In the genomic region with DNA sequence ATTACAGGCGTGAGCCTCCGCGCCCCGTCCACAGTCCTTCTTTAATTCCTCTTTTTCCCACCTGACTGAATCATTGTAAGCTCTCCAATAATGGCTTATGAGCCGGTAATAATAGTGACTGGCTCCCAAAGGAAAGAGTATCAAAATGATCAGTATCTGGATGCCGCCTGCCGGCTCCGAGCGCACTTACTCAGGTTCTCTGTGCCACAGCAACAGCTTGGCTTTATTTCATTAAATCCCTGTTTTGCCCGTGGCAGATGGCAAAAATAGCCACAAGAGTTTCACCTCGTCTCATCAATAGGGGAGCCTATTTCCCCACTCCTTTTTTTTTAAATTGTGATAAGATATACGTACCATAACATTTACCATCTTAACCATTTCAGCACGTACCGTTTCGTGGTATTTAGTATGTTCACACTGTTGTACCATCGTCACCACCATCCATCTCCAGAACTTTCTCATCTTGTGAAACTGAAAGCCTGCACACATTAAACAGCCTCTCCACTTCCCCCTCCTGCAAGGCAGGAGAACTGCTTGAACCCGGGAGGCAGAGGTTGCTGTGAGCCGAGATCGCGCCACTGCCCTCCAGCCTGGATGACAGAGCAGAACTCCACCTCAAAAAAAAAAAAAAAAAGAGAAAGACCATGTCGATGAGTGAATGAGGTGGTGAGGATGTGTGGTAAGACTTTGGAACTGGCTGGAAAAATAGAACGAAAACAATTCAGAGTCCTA, we compare ENCODE assay signal across 23 cellular contexts.
DNase-seq lines count a peak whose midpoint lies in the region; ATAC-seq, FAIRE-seq and TF ChIP-seq lines count a peak whose summit lies in the region.
"Had no signal": no experiment of that assay in that cellular context is flagged by ENCODE, and none has a peak within 500 bp of the region (broad histone marks: within the 10 kb centered on the region; RNA-seq: fewer than 3 reads in every experiment).

No MANE protein-coding gene starts in this region.

- H3K27ac Mint-ChIP-seq in activated CD4-positive, alpha-beta T cell treated with anti-CD3 and anti-CD28 coated beads for 36 hours, result no peak overlapping the region
- no peak overlapping the region for H3K27ac Mint-ChIP-seq in activated CD4-positive, alpha-beta T cell treated with anti-CD3 and anti-CD28 coated beads, Interleukin-2, amount 10 ng/mL, durations not matched to agents 7 days and 5 days
- H3K27ac Mint-ChIP-seq in stimulated activated effector memory CD8-positive, alpha-beta T cell treated with anti-CD3 and anti-CD28 coated beads, Interleukin-12 subunit alpha, Interleukin-12 subunit beta, amount 100 ng/mL, for 72 hours, result no peak overlapping the region
- no peak overlapping the region for H3K27ac Mint-ChIP-seq in activated naive CD4-positive, alpha-beta T cell treated with anti-CD3 and anti-CD28 coated beads for 36 hours
- H3K27ac Mint-ChIP-seq: activated naive CD8-positive, alpha-beta T cell treated with anti-CD3 and anti-CD28 coated beads, Interleukin-2, amount 10 ng/mL, durations not matched to agents 7 days and 5 days; mesothelial cell of epicardium; natural killer cell; T-cell had no signal

- CTCF ChIA-PET in activated CD4-positive, alpha-beta T cell treated with anti-CD3 and anti-CD28 coated beads for 36 hours (lab: Charles Lee), result no interaction called here
- CTCF ChIA-PET in activated CD4-positive, alpha-beta T cell treated with anti-CD3 and anti-CD28 coated beads, Interleukin-2, amount 10 ng/mL, durations not matched to agents 7 days and 5 days (lab: Charles Lee), result no interaction called here
- CTCF ChIA-PET in K562 (lab: Yijun Ruan, JAX; ENCODE audit: low intra/inter-chr PET ratio), result interaction anchor here (0.6 kb wide), 1 partner anchor 1305 kb away, joined by 4 read pairs; no protein-coding TSS in a partner anchor
- CTCF ChIA-PET in activated naive CD4-positive, alpha-beta T cell treated with anti-CD3 and anti-CD28 coated beads for 36 hours (lab: Charles Lee), result no interaction called here

- H3K9me1 ChIP-seq in K562 (ENCODE audit: control insufficient read depth, insufficient read depth, low read length), result no peaks in the 10 kb centered on the region

- intact Hi-C loops in activated CD4-positive, alpha-beta T cell treated with anti-CD3 and anti-CD28 coated beads for 36 hours (cut with DNase I, micrococcal nuclease), result no loop called here
- intact Hi-C loops in K562 (cut with micrococcal nuclease), result loop anchor here (10.0 kb wide), 1 partner anchor 124 kb away; no protein-coding TSS in a partner anchor
- intact Hi-C loops in activated naive CD4-positive, alpha-beta T cell treated with anti-CD3 and anti-CD28 coated beads for 36 hours (cut with micrococcal nuclease), result no loop called here

- no peaks in the 10 kb centered on the region for H3K9me3 Mint-ChIP-seq in activated CD4-positive, alpha-beta T cell treated with anti-CD3 and anti-CD28 coated beads for 36 hours (ENCODE audit: low read depth)
- H3K9me3 Mint-ChIP-seq in activated CD4-positive, alpha-beta T cell treated with anti-CD3 and anti-CD28 coated beads, Interleukin-2, amount 10 ng/mL, durations not matched to agents 7 days and 5 days, result no peaks in the 10 kb centered on the region
- no peaks in the 10 kb centered on the region for H3K9me3 Mint-ChIP-seq in stimulated activated effector memory CD8-positive, alpha-beta T cell treated with anti-CD3 and anti-CD28 coated beads, Interleukin-12 subunit alpha, Interleukin-12 subunit beta, amount 100 ng/mL, for 72 hours
- H3K9me3 Mint-ChIP-seq in activated naive CD4-positive, alpha-beta T cell treated with anti-CD3 and anti-CD28 coated beads for 36 hours, result no peaks in the 10 kb centered on the region
- H3K9me3 Mint-ChIP-seq: activated naive CD8-positive, alpha-beta T cell treated with anti-CD3 and anti-CD28 coated beads, Interleukin-2, amount 10 ng/mL, durations not matched to agents 7 days and 5 days; mesothelial cell of epicardium; natural killer cell; T-cell had no signal

- H3K27me3 ChIP-seq in K562 (ENCODE audit: control insufficient read depth in 2 of 2, insufficient read depth in 2 of 2, low read length in 2 of 2), result peaks cover 29 to 50% of the 10 kb centered on the region in 2 experiments; a peak in 4 of 5 replicates
- H3K27me3 ChIP-seq: ovary, right lobe of liver, upper lobe of right lung had no signal

- no peak overlapping the region for H3K4me3 Mint-ChIP-seq in activated CD4-positive, alpha-beta T cell treated with anti-CD3 and anti-CD28 coated beads for 36 hours
- H3K4me3 Mint-ChIP-seq in activated CD4-positive, alpha-beta T cell treated with anti-CD3 and anti-CD28 coated beads, Interleukin-2, amount 10 ng/mL, durations not matched to agents 7 days and 5 days, result no peak overlapping the region
- no peak overlapping the region for H3K4me3 Mint-ChIP-seq in stimulated activated effector memory CD8-positive, alpha-beta T cell treated with anti-CD3 and anti-CD28 coated beads, Interleukin-12 subunit alpha, Interleukin-12 subunit beta, amount 100 ng/mL, for 72 hours
- no peak overlapping the region for H3K4me3 Mint-ChIP-seq in activated naive CD4-positive, alpha-beta T cell treated with anti-CD3 and anti-CD28 coated beads for 36 hours
- H3K4me3 Mint-ChIP-seq: activated naive CD8-positive, alpha-beta T cell treated with anti-CD3 and anti-CD28 coated beads, Interleukin-2, amount 10 ng/mL, durations not matched to agents 7 days and 5 days; mesothelial cell of epicardium; natural killer cell; T-cell had no signal

- H3K4me1 Mint-ChIP-seq in activated CD4-positive, alpha-beta T cell treated with anti-CD3 and anti-CD28 coated beads for 36 hours, result no peaks in the 10 kb centered on the region
- peaks cover 3% of the 10 kb centered on the region for H3K4me1 Mint-ChIP-seq in activated CD4-positive, alpha-beta T cell treated with anti-CD3 and anti-CD28 coated beads, Interleukin-2, amount 10 ng/mL, durations not matched to agents 7 days and 5 days
- peaks cover 6% of the 10 kb centered on the region for H3K4me1 Mint-ChIP-seq in stimulated activated effector memory CD8-positive, alpha-beta T cell treated with anti-CD3 and anti-CD28 coated beads, Interleukin-12 subunit alpha, Interleukin-12 subunit beta, amount 100 ng/mL, for 72 hours
- H3K4me1 Mint-ChIP-seq in activated naive CD4-positive, alpha-beta T cell treated with anti-CD3 and anti-CD28 coated beads for 36 hours (ENCODE audit: low read depth), result no peaks in the 10 kb centered on the region
- H3K4me1 Mint-ChIP-seq: natural killer cell, T-cell had no signal

- peak in 1 of 2 experiments; percentile 43; a peak in 2 of 4 replicates for TF ChIP-seq RAD21 in K562 (CRISPR knock-in tag; conservative IDR thresholded peaks at IDR 0.05 in 1 of 2, IDR thresholded peaks at IDR 0.05 in 1 of 2)

- no peak for TF ChIP-seq EP300 in K562 (IDR thresholded peaks at IDR 0.05; ENCODE audit: low read length)

- 32% methylated on average over 22 of the region's 22 CpGs for WGBS in K562 (ENCODE audit: insufficient coverage, low coverage, missing lambda C conversion rate)

- peak; percentile 29 to 42 (median 39); a peak in 4 of 6 replicates for TF ChIP-seq CTCF in K562 (IDR thresholded peaks at IDR 0.05 in 2 of 3, conservative IDR thresholded peaks at IDR 0.05 in 1 of 3; ENCODE audit: insufficient read depth in 2 of 3, low read depth in 1 of 3, low read length in 3 of 3)

- ATAC-seq in activated CD4-positive, alpha-beta T cell treated with anti-CD3 and anti-CD28 coated beads for 36 hours, result peak; percentile 61
- ATAC-seq in K562, result peak; percentile 86
- peak; percentile 49 for ATAC-seq in stimulated activated effector memory CD8-positive, alpha-beta T cell treated with anti-CD3 and anti-CD28 coated beads, Interleukin-12 subunit alpha, Interleukin-12 subunit beta, amount 100 ng/mL, for 72 hours
- ATAC-seq in HG02642 (IDR thresholded peaks at IDR 0.05; ENCODE audit: poor library complexity, unreplicated experiment), result no peak
- ATAC-seq: left lobe of liver, natural killer cell, T-cell had no signal

- in situ Hi-C loops in K562 (cut with MboI), result no loop called here

- H2AFZ ChIP-seq in K562 (ENCODE audit: low read depth, low read length), result peak overlapping the region; percentile 73

- DNase-seq in activated CD4-positive, alpha-beta T cell treated with anti-CD3 and anti-CD28 coated beads for 36 hours, result no peak
- no peak for DNase-seq in activated CD4-positive, alpha-beta T cell treated with anti-CD3 and anti-CD28 coated beads, Interleukin-2, amount 10 ng/mL, durations not matched to agents 7 days and 5 days
- DNase-seq in NCI-H2171 treated with DMSO at 0.1 percent for 48 hours (lab: John Stamatoyannopoulos, UW) (peak; percentile 73), K562 (ENCODE audit: extremely low read depth in 1 of 4, low spot score in 3 of 4) (peak in 1 of 4 experiments; percentile 23), NCI-H1694 (lab: John Stamatoyannopoulos, UW) (no peak)
- no peak for DNase-seq in stimulated activated effector memory CD8-positive, alpha-beta T cell treated with anti-CD3 and anti-CD28 coated beads, Interleukin-12 subunit alpha, Interleukin-12 subunit beta, amount 100 ng/mL, for 72 hours (ENCODE audit: low spot score in 2 of 2)
- no peak for DNase-seq in activated naive CD4-positive, alpha-beta T cell treated with anti-CD3 and anti-CD28 coated beads for 36 hours
- DNase-seq: activated CD4-positive, alpha-beta T cell treated with anti-CD3 and anti-CD28 coated beads for 1 hour; activated naive CD8-positive, alpha-beta T cell treated with anti-CD3 and anti-CD28 coated beads, Interleukin-2, amount 10 ng/mL, durations not matched to agents 7 days and 5 days; foreskin fibroblast; natural killer cell; NCI-H2029; right lobe of liver; SHP77; stimulated activated CD8-positive, alpha-beta memory T cell treated with anti-CD3 and anti-CD28 coated beads, Interleukin-4, amount 100 ng/mL, for 48 hours; T-cell; upper lobe of right lung had no signal

- H3K9ac ChIP-seq in K562 (ENCODE audit: insufficient read depth in 1 of 2, low read depth in 2 of 2, low read length in 2 of 2), result no peak overlapping the region

- H3K4me2 ChIP-seq in K562 (ENCODE audit: insufficient read depth, low read length), result peak overlapping the region; percentile 33; the same call in 1 of the 2 replicates

- peaks cover 6 to 8% of the 10 kb centered on the region in 2 experiments; a peak in 3 of 5 replicates for H3K4me1 ChIP-seq in K562 (replicated peaks in 1 of 2; ENCODE audit: control insufficient read depth in 2 of 2, insufficient read depth in 2 of 2, low read length in 2 of 2)
- H3K4me1 ChIP-seq: upper lobe of right lung had no signal

- peaks cover 2% of the 10 kb centered on the region for H3K27me3 Mint-ChIP-seq in activated CD4-positive, alpha-beta T cell treated with anti-CD3 and anti-CD28 coated beads for 36 hours
- peaks cover 3% of the 10 kb centered on the region for H3K27me3 Mint-ChIP-seq in activated CD4-positive, alpha-beta T cell treated with anti-CD3 and anti-CD28 coated beads, Interleukin-2, amount 10 ng/mL, durations not matched to agents 7 days and 5 days
- H3K27me3 Mint-ChIP-seq in activated naive CD4-positive, alpha-beta T cell treated with anti-CD3 and anti-CD28 coated beads for 36 hours (ENCODE audit: low read depth), result no peaks in the 10 kb centered on the region

- no peak for TF ChIP-seq POLR2A in K562 (conservative IDR thresholded peaks at IDR 0.05)

- no peaks in the 10 kb centered on the region for H3K9me3 ChIP-seq in K562 (replicated peaks; ENCODE audit: control insufficient read depth, insufficient read depth, low read depth, low read length)
- H3K9me3 ChIP-seq: ovary, right lobe of liver, upper lobe of right lung had no signal

- no peaks in the 10 kb centered on the region for H3K36me3 Mint-ChIP-seq in activated CD4-positive, alpha-beta T cell treated with anti-CD3 and anti-CD28 coated beads for 36 hours (ENCODE audit: low read depth)
- no peaks in the 10 kb centered on the region for H3K36me3 Mint-ChIP-seq in activated CD4-positive, alpha-beta T cell treated with anti-CD3 and anti-CD28 coated beads, Interleukin-2, amount 10 ng/mL, durations not matched to agents 7 days and 5 days (ENCODE audit: low read depth)
- no peaks in the 10 kb centered on the region for H3K36me3 Mint-ChIP-seq in stimulated activated effector memory CD8-positive, alpha-beta T cell treated with anti-CD3 and anti-CD28 coated beads, Interleukin-12 subunit alpha, Interleukin-12 subunit beta, amount 100 ng/mL, for 72 hours
- H3K36me3 Mint-ChIP-seq in activated naive CD4-positive, alpha-beta T cell treated with anti-CD3 and anti-CD28 coated beads for 36 hours (ENCODE audit: low read depth), result no peaks in the 10 kb centered on the region
- H3K36me3 Mint-ChIP-seq: activated naive CD8-positive, alpha-beta T cell treated with anti-CD3 and anti-CD28 coated beads, Interleukin-2, amount 10 ng/mL, durations not matched to agents 7 days and 5 days; mesothelial cell of epicardium; natural killer cell; T-cell had no signal

- POLR2A ChIA-PET in activated CD4-positive, alpha-beta T cell treated with anti-CD3 and anti-CD28 coated beads for 36 hours (lab: Charles Lee), result no interaction called here
- POLR2A ChIA-PET in activated CD4-positive, alpha-beta T cell treated with anti-CD3 and anti-CD28 coated beads, Interleukin-2, amount 10 ng/mL, durations not matched to agents 7 days and 5 days (lab: Charles Lee), result no interaction called here
- POLR2A ChIA-PET in K562 (lab: Yijun Ruan, JAX), result no interaction called here

- H3K36me3 ChIP-seq in K562 (ENCODE audit: control insufficient read depth, insufficient read depth, low read length), result no peaks in the 10 kb centered on the region
- H3K36me3 ChIP-seq: ovary, right lobe of liver, upper lobe of right lung had no signal

- no peak overlapping the region; the same call in 2 of the 3 replicates for H3K27ac ChIP-seq in K562 (ENCODE audit: extremely low read depth, low read depth, low read length)
- H3K27ac ChIP-seq: ovary had no signal

- no peak overlapping the region for H3K4me3 ChIP-seq in K562
- H3K4me3 ChIP-seq: right lobe of liver had no signal

- no peaks in the 10 kb centered on the region for H3K79me2 ChIP-seq in K562 (ENCODE audit: control insufficient read depth, insufficient read depth, low read length)

- no TSS peak for BruUV-seq in K562 (replicated peaks; lab: Mats Ljungman, UMichigan)

- no peaks in the 10 kb centered on the region for H4K20me1 ChIP-seq in K562 (replicated peaks; ENCODE audit: control insufficient read depth, insufficient read depth, low read length)

- FAIRE-seq in K562 (lab: Jason Lieb, UNC), result peak; percentile 70
- FAIRE-seq: A204.1, TTC549 had no signal
